Comparison of ENCODE assay signal across 1 cellular context in the genomic region with DNA sequence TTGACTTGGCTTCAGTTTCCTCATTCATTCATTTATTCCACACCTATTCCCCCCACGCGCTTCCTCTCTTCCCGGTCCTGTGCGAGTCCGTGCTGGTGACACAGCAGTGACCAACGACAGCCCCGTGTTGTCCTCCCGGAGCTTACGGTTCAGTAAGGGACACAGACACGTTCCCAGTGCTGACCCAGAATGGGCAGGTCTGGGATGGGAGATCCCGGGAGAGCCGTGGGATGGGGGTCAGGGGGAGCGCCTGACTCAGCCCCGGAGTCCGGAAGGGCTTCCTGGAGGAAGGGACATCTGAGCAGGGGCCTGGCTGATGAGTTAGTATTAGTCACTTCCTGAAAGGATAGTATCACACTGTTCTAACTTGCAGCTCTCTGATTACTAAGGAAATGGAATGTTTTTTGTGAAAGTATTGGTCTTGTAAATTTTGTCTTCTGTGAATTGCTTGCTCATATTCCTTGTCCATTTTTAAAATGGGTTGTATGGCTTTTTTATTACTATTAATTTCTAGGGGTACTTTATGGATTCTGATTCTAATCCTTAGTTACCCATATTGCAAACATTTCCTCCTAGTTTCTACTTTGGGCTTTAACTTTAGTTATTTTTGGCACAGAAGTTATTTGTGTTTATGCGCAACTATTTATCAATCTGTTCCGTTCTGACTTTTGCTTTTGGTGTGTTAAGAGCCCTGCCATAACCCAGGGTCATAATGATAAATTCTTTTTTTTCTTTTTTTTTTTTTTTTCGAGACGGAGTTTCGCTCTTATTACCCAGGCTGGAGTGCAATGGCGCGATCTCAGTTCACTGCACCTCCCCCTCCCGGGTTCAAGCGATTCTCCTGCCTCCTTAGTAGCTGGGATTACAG.
A peak's percentile ranks its signal among the peaks of the same experiment; 100 is the strongest.
TF ChIP-seq lines count a peak whose summit lies in the region.

No MANE protein-coding gene starts in this region.

TF ChIP-seq in GM23338, 12 proteins besides CTCF, POLR2A, EP300 and RAD21:
- TF ChIP-seq ZNF114 (CRISPR knock-in tag; IDR thresholded peaks at IDR 0.05), result no peak
- no peak for TF ChIP-seq EZH2 (IDR thresholded peaks at IDR 0.05; ENCODE audit: low read depth, unreplicated experiment)
- no peak for TF ChIP-seq STAT1 (IDR thresholded peaks at IDR 0.05; ENCODE audit: unreplicated experiment)
- TF ChIP-seq POLR2AphosphoS5 (IDR thresholded peaks at IDR 0.05; ENCODE audit: low read depth), result no peak
- no peak for TF ChIP-seq ZNF331 (CRISPR knock-in tag; IDR thresholded peaks at IDR 0.05; ENCODE audit: low read depth)
- TF ChIP-seq CREB1 (CRISPR knock-in tag; IDR thresholded peaks at IDR 0.05; ENCODE audit: low read depth), result no peak
- TF ChIP-seq JUNB (IDR thresholded peaks at IDR 0.05; ENCODE audit: unreplicated experiment), result no peak
- TF ChIP-seq, protein P1, sequence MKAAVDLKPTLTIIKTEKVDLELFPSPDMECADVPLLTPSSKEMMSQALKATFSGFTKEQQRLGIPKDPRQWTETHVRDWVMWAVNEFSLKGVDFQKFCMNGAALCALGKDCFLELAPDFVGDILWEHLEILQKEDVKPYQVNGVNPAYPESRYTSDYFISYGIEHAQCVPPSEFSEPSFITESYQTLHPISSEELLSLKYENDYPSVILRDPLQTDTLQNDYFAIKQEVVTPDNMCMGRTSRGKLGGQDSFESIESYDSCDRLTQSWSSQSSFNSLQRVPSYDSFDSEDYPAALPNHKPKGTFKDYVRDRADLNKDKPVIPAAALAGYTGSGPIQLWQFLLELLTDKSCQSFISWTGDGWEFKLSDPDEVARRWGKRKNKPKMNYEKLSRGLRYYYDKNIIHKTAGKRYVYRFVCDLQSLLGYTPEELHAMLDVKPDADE (IDR thresholded peaks at IDR 0.05), result peak; percentile 25; the same call in 1 of the 2 replicates
